16 cellular contexts compared by ENCODE assay signal in genomic region chrX:68997461-68997860, GRCh38.
"Had no signal": no experiment of that assay in that cellular context is flagged by ENCODE, and none has a peak within 500 bp of the region (broad histone marks: within the 10 kb centered on the region; RNA-seq: fewer than 3 reads in every experiment).

No MANE protein-coding gene starts in this region.

- H3K4me1 Mint-ChIP-seq: activated T-helper 17 cell treated with anti-CD3 and anti-CD28 coated beads, Interleukin-2, amount 50 U/mL, for 72 hours; natural killer cell; stimulated activated naive CD8-positive, alpha-beta T cell treated with anti-CD3 and anti-CD28 coated beads, Interleukin-15, amount 100 ng/mL, for 72 hours had no signal

- ATAC-seq: activated T-helper 17 cell treated with anti-CD3 and anti-CD28 coated beads, Interleukin-2, amount 50 U/mL, for 72 hours; left colon; natural killer cell; stimulated activated naive CD8-positive, alpha-beta T cell treated with anti-CD3 and anti-CD28 coated beads, Interleukin-15, amount 100 ng/mL, for 72 hours had no signal

- H3K4me3 ChIP-seq: cardiac muscle cell, prostate gland, spleen, testis had no signal

- FAIRE-seq: colon, endometrium had no signal

- H3K27ac Mint-ChIP-seq: activated naive CD4-positive, alpha-beta T cell treated with anti-CD3 and anti-CD28 coated beads for 36 hours; activated T-helper 17 cell treated with anti-CD3 and anti-CD28 coated beads, Interleukin-2, amount 50 U/mL, for 72 hours; natural killer cell; stimulated activated naive CD8-positive, alpha-beta T cell treated with anti-CD3 and anti-CD28 coated beads, Interleukin-15, amount 100 ng/mL, for 72 hours had no signal

- H3K4me3 Mint-ChIP-seq: activated naive CD4-positive, alpha-beta T cell treated with anti-CD3 and anti-CD28 coated beads for 36 hours; activated T-helper 17 cell treated with anti-CD3 and anti-CD28 coated beads, Interleukin-2, amount 50 U/mL, for 72 hours; natural killer cell; stimulated activated naive CD8-positive, alpha-beta T cell treated with anti-CD3 and anti-CD28 coated beads, Interleukin-15, amount 100 ng/mL, for 72 hours had no signal

- H3K4me1 ChIP-seq: prostate gland, testis had no signal

- H3K27me3 Mint-ChIP-seq: activated T-helper 17 cell treated with anti-CD3 and anti-CD28 coated beads, Interleukin-2, amount 50 U/mL, for 72 hours had no signal

- H3K36me3 ChIP-seq: cardiac muscle cell, prostate gland, spleen had no signal

- H3K27ac ChIP-seq: cardiac muscle cell, prostate gland, testis had no signal

- H3K9me3 ChIP-seq: prostate gland, spleen, testis had no signal

- DNase-seq: activated CD4-positive, alpha-beta T cell treated with anti-CD3 and anti-CD28 coated beads, Interleukin-2, amount 50 U/mL, for 48 hours; activated CD4-positive, CD25-positive, alpha-beta regulatory T cell treated with anti-CD3 and anti-CD28 coated beads, Interleukin-2, amount 50 U/mL, for 72 hours; activated naive CD4-positive, alpha-beta T cell treated with anti-CD3 and anti-CD28 coated beads for 36 hours; foreskin melanocyte; natural killer cell; spleen; stimulated activated CD4-positive, alpha-beta T cell treated with anti-CD3 and anti-CD28 coated beads, Interleukin-1b, Interleukin-23, amount 100 ng/mL, for 48 hours; stimulated activated naive CD8-positive, alpha-beta T cell treated with anti-CD3 and anti-CD28 coated beads, Interleukin-15, amount 100 ng/mL, for 72 hours; T-helper 1 cell had no signal

- H3K27me3 ChIP-seq: cardiac muscle cell, testis had no signal

- H3K9me3 Mint-ChIP-seq: activated naive CD4-positive, alpha-beta T cell treated with anti-CD3 and anti-CD28 coated beads for 36 hours; activated T-helper 17 cell treated with anti-CD3 and anti-CD28 coated beads, Interleukin-2, amount 50 U/mL, for 72 hours; natural killer cell; stimulated activated naive CD8-positive, alpha-beta T cell treated with anti-CD3 and anti-CD28 coated beads, Interleukin-15, amount 100 ng/mL, for 72 hours had no signal

- H3K36me3 Mint-ChIP-seq: natural killer cell had no signal
